8 cellular contexts compared by ENCODE assay signal in genomic region chr17:28743243-28744103, GRCh38. TPM values are rescaled to one million over a fixed set of nuclear protein-coding genes. Genes with fewer than 3 reads are reported as not detected.
DNase-seq lines count a peak whose midpoint lies in the region; TF ChIP-seq lines count a peak whose summit lies in the region.

A gene with protein sequence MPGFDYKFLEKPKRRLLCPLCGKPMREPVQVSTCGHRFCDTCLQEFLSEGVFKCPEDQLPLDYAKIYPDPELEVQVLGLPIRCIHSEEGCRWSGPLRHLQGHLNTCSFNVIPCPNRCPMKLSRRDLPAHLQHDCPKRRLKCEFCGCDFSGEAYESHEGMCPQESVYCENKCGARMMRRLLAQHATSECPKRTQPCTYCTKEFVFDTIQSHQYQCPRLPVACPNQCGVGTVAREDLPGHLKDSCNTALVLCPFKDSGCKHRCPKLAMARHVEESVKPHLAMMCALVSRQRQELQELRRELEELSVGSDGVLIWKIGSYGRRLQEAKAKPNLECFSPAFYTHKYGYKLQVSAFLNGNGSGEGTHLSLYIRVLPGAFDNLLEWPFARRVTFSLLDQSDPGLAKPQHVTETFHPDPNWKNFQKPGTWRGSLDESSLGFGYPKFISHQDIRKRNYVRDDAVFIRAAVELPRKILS (plus strand): TSS chr17:28744011. CDS start chr17:28744113, 102 bp downstream.

- TF ChIP-seq RAD21 in neural cell (conservative IDR thresholded peaks at IDR 0.05), result peak; percentile 3

- no peaks in the 10 kb centered on the region for H3K9me2 ChIP-seq in GM23248 (ENCODE audit: insufficient read depth)
- no peaks in the 10 kb centered on the region for H3K9me2 ChIP-seq in neural cell (ENCODE audit: insufficient read depth, low read length)

- H4K20me1 ChIP-seq in GM23248 (ENCODE audit: insufficient read depth), result no peaks in the 10 kb centered on the region
- H4K20me1 ChIP-seq in neural cell (ENCODE audit: insufficient read depth), result peaks cover 18% of the 10 kb centered on the region

- H2AFZ ChIP-seq in GM23248 (peak within 1 kb of the TSS; percentile 87), neural cell (ENCODE audit: low read depth, low read length) (peak within 1 kb of the TSS; percentile 76)

- H3K9me3 ChIP-seq in GM23248 (ENCODE audit: low read depth) (no peaks in the 10 kb centered on the region), neural cell (ENCODE audit: low read length) (no peaks in the 10 kb centered on the region), suprapubic skin (no peaks in the 10 kb centered on the region)

- H3K27ac ChIP-seq in GM23248, result peak within 1 kb of the TSS; percentile 93
- peak within 1 kb of the TSS; percentile 97 for H3K27ac ChIP-seq in neural cell (ENCODE audit: low read length)
- H3K27ac ChIP-seq in suprapubic skin, result peak within 1 kb of the TSS; percentile 95

- H3K27me3 ChIP-seq in GM23248 (replicated peaks; ENCODE audit: insufficient read depth) (no peaks in the 10 kb centered on the region), neural cell (ENCODE audit: insufficient read depth, low read depth, low read length) (no peaks in the 10 kb centered on the region), suprapubic skin (no peaks in the 10 kb centered on the region)

- peaks cover 43% of the 10 kb centered on the region for H3K79me2 ChIP-seq in GM23248 (ENCODE audit: insufficient read depth)
- H3K79me2 ChIP-seq in neural cell (replicated peaks; ENCODE audit: insufficient read depth, low read length), result peaks cover 32% of the 10 kb centered on the region

- peak within 1 kb of the TSS; percentile 90 for H3K4me2 ChIP-seq in GM23248 (ENCODE audit: unreplicated experiment)
- H3K4me2 ChIP-seq in neural cell (ENCODE audit: low read length), result peak within 1 kb of the TSS; percentile 94

- H3K4me3 ChIP-seq in GM23248 (peak within 1 kb of the TSS; percentile 86), foreskin fibroblast (ENCODE audit: low read depth in 1 of 2, low read length in 2 of 2) (peak within 1 kb of the TSS; percentile 91), neural cell (ENCODE audit: low read length) (peak within 1 kb of the TSS; percentile 84), suprapubic skin (peak within 1 kb of the TSS; percentile 68)

- peak; percentile 90 for DNase-seq in Daoy (ENCODE audit: low read depth)
- peak; percentile 96 for DNase-seq in GM23248
- peak; percentile 72 to 79 for DNase-seq in SHP77 (lab: John Stamatoyannopoulos, UW)
- peak; percentile 59 for DNase-seq in activated gamma-delta T cell treated with anti-CD3 and anti-CD28 coated beads, Interleukin-2, amount 50 U/mL, for 16 hours (ENCODE audit: low read depth)
- DNase-seq in foreskin fibroblast, result peak; percentile 85 to 94
- peak in 1 of 2 donors; percentile 88 for DNase-seq in suprapubic skin (ENCODE audit: low spot score in 2 of 2)

- H3K36me3 ChIP-seq in GM23248 (ENCODE audit: low read depth), result no peaks in the 10 kb centered on the region; the same call in 1 of the 2 replicates
- peaks cover 9% of the 10 kb centered on the region for H3K36me3 ChIP-seq in neural cell (ENCODE audit: insufficient read depth, low read length)
- H3K36me3 ChIP-seq in suprapubic skin, result peaks cover 11% of the 10 kb centered on the region

- H3K4me1 ChIP-seq in GM23248 (ENCODE audit: insufficient read depth) (peaks cover 21% of the 10 kb centered on the region), suprapubic skin (peaks cover 72% of the 10 kb centered on the region)

- peak within 1 kb of the TSS; percentile 91 for H3K9ac ChIP-seq in GM23248
- peak within 1 kb of the TSS; percentile 99 for H3K9ac ChIP-seq in neural cell (ENCODE audit: low read length)

- 2 to 4% methylated on average over 31 to 49 of the region's 70 CpGs for WGBS in GM23248 (ENCODE audit: low coverage in 1 of 2, low lambda C conversion rate in 2 of 2, missing lambda C conversion rate in 2 of 2), 2 experiments
- WGBS in suprapubic skin, result 2% methylated on average over 9 of the region's 70 CpGs

- H3F3A ChIP-seq in GM23248 (ENCODE audit: insufficient read depth), result peaks cover 14% of the 10 kb centered on the region; the same call in 1 of the 2 replicates
- H3F3A ChIP-seq in neural cell (ENCODE audit: insufficient read depth, low read length, poor library complexity, severe bottlenecking), result peaks cover 4% of the 10 kb centered on the region

- in situ Hi-C loops in GM23248 (cut with MboI), result no loop called here

- no peak for TF ChIP-seq EP300 in neural cell (conservative IDR thresholded peaks at IDR 0.05; ENCODE audit: poor library complexity, severe bottlenecking)
- no peak for TF ChIP-seq EP300 in suprapubic skin (IDR thresholded peaks at IDR 0.05)

- TF ChIP-seq CTCF in LNCAP (IDR thresholded peaks at IDR 0.05), result peak; percentile 21; the same call in 1 of the 2 replicates
- peak; percentile 5 for TF ChIP-seq CTCF in foreskin fibroblast (IDR thresholded peaks at IDR 0.05; ENCODE audit: low read depth, low read length)
- peak; percentile 55 for TF ChIP-seq CTCF in neural cell (IDR thresholded peaks at IDR 0.05; ENCODE audit: poor library complexity, severe bottlenecking)
- peak in 1 of 2 donors; percentile 22 for TF ChIP-seq CTCF in suprapubic skin (IDR thresholded peaks at IDR 0.05)

- TF ChIP-seq POLR2A in suprapubic skin (IDR thresholded peaks at IDR 0.05), result peak; percentile 92

TF ChIP-seq in neural cell, 6 proteins besides CTCF, POLR2A, EP300 and RAD21:
- TF ChIP-seq SMC3 (conservative IDR thresholded peaks at IDR 0.05; ENCODE audit: poor library complexity) (peak; percentile 26), POLR2AphosphoS5 (IDR thresholded peaks at IDR 0.05) (peak; percentile 84), TAF1 (IDR thresholded peaks at IDR 0.05; ENCODE audit: low read depth) (peak; percentile 70), EZH2 (IDR thresholded peaks at IDR 0.05; ENCODE audit: borderline replicate concordance, insufficient read depth, low read length, poor library complexity, severe bottlenecking) (no peak), MXI1 (conservative IDR thresholded peaks at IDR 0.05; ENCODE audit: poor library complexity, severe bottlenecking) (peak; percentile 70), REST (IDR thresholded peaks at IDR 0.05; ENCODE audit: borderline replicate concordance) (peak; percentile 86)

RNA-seq across cellular contexts. Expression of the gene that starts here (rescaled TPM):
- 20.4 and 23.7 TPM in 2 replicates for total RNA-seq in Daoy (2014; rRNA removed; shearing (Covaris generic))
- 30.3 and 55.4 TPM in 2 replicates for total RNA-seq in GM23248 (2014; rRNA removed; shearing (Covaris generic))
- 23.4 and 23.5 TPM in 2 replicates for polyA plus RNA-seq in GM23248 (2016; fragmentation: Nextera tagmentation; extraction: Ambion mirVana)
- 139 and 146 TPM in 2 replicates for polyA plus RNA-seq in neural cell
- 75.7 and 99.8 TPM in 2 replicates for polyA minus RNA-seq in neural cell
- total RNA-seq in suprapubic skin, result 10 to 100 TPM; 26.7 to 38.4 (median 35.3) TPM
